Comparison of ENCODE assay signal across 1 cellular context in the genomic region with DNA sequence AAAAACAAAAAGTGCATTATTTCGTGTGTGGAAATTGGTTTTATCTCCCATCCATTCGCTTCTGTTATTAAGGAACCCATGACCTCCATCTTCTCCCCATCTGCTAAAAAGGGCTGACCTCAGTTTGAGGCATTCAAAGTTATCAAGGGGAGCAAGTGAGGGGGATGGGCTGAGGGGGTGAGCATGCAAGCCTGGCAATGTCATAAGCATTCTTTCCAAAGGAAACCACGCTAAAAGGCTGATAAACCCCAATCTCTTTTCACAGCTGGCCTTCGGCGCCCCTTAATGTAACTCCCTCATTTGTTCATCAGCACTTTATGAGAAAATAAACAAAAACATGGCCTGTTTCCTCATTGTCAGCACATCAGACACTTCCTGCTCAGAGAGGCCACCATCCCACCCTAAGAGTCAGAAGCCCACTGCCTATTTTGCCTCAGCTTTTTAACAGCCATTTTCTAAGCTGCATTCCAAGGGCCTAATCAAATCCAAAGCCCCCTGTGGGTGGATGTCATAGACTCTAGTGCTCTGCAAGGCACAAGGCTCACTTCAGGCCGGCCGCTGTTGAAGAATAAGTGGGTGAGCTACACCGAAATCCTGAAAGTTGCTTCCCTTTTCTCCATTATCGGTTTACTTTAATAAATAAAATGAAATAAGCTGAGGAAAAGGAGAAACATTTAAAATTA.
TF ChIP-seq lines count a peak whose summit lies in the region.

No MANE protein-coding gene starts in this region.

TF ChIP-seq in GM23338, 12 proteins besides CTCF, POLR2A, EP300 and RAD21 (continued from another document):
- no peak for TF ChIP-seq ZNF462 (CRISPR knock-in tag; IDR thresholded peaks at IDR 0.05)
- TF ChIP-seq CREB1 (CRISPR knock-in tag; IDR thresholded peaks at IDR 0.05; ENCODE audit: low read depth) = no peak
- TF ChIP-seq ETS1 (IDR thresholded peaks at IDR 0.05) = no peak
- no peak for TF ChIP-seq NANOG (IDR thresholded peaks at IDR 0.05; ENCODE audit: borderline replicate concordance)
- TF ChIP-seq ZNF331 (CRISPR knock-in tag; IDR thresholded peaks at IDR 0.05; ENCODE audit: low read depth) = no peak
- TF ChIP-seq EZH2phosphoT487 (IDR thresholded peaks at IDR 0.05; ENCODE audit: unreplicated experiment) = no peak
- TF ChIP-seq EZH2 (IDR thresholded peaks at IDR 0.05; ENCODE audit: low read depth, unreplicated experiment) = no peak
- TF ChIP-seq JUNB (IDR thresholded peaks at IDR 0.05; ENCODE audit: unreplicated experiment) = no peak
- TF ChIP-seq ZNF114 (CRISPR knock-in tag; IDR thresholded peaks at IDR 0.05) = no peak
